In genomic region chr1:11749996-11750395, GRCh38 we compare ENCODE assay signal across 25 cellular contexts. TPM values are rescaled to one million over a fixed set of nuclear protein-coding genes. Genes with fewer than 3 reads are reported as not detected.
A peak's percentile ranks its signal among the peaks of the same experiment; 100 is the strongest.
DNase-seq lines count a peak whose midpoint lies in the region; FAIRE-seq and TF ChIP-seq lines count a peak whose summit lies in the region.
"Had no signal": no experiment of that assay in that cellular context is flagged by ENCODE, and none has a peak within 500 bp of the region (broad histone marks: within the 10 kb centered on the region; RNA-seq: fewer than 3 reads in every experiment).

No MANE protein-coding gene starts in this region.

- H3K9ac ChIP-seq in neuronal stem cell (ENCODE audit: low read depth, low read length, poor library complexity): no peak overlapping the region
- H3K9ac ChIP-seq in trophoblast cell (ENCODE audit: low read length): no peak overlapping the region
- H3K9ac ChIP-seq: GM23248 had no signal

- H2BK5ac ChIP-seq in neuronal stem cell (ENCODE audit: low read length) (peak overlapping the region; percentile 17), trophoblast cell (ENCODE audit: low read depth, low read length, poor library complexity) (no peak overlapping the region)

- H3K79me1 ChIP-seq in neuronal stem cell (ENCODE audit: low read depth, low read length) (peaks cover 4% of the 10 kb centered on the region), trophoblast cell (ENCODE audit: low read length) (no peaks in the 10 kb centered on the region)

- H3K4me2 ChIP-seq in neuronal stem cell (ENCODE audit: insufficient read depth, low read length, poor library complexity, severe bottlenecking) (no peak overlapping the region), trophoblast cell (ENCODE audit: low read length) (no peak overlapping the region)
- H3K4me2 ChIP-seq: A549 had no signal

- peaks cover 0 to 3% of the 10 kb centered on the region in 2 donors for H3K9me3 ChIP-seq in neuronal stem cell (replicated peaks in 1 of 2; ENCODE audit: control insufficient read depth in 2 of 2, insufficient read depth in 1 of 2, low read depth in 1 of 2, low read length in 2 of 2)
- no peaks in the 10 kb centered on the region for H3K9me3 ChIP-seq in trophoblast cell (ENCODE audit: insufficient read depth, low read depth, low read length)
- H3K9me3 ChIP-seq: A549; BE2C; BLaER1 treated with 17β-estradiol and CSF1 and Interleukin-3, amounts not matched to agents 10 nM and 100 nM had no signal

- H3K18ac ChIP-seq in neuronal stem cell (ENCODE audit: low read length): no peak overlapping the region
- H3K18ac ChIP-seq in trophoblast cell (ENCODE audit: low read length): no peak overlapping the region

- FAIRE-seq in H54 (lab: Jason Lieb, UNC): no peak
- FAIRE-seq: A549, GM12891, H1 had no signal

- H3K27ac ChIP-seq in neuronal stem cell (replicated peaks; ENCODE audit: low read length) (no peak overlapping the region), trophoblast cell (ENCODE audit: low read depth, low read length) (no peak overlapping the region)
- H3K27ac ChIP-seq: A549, GM23248 had no signal

- no peak for TF ChIP-seq POLR2A in H54 (IDR thresholded peaks at IDR 0.05; ENCODE audit: low read depth, low read length)

- H3K4me1 ChIP-seq in neuronal stem cell (ENCODE audit: control insufficient read depth in 2 of 2, insufficient read depth in 1 of 2, low read depth in 1 of 2, low read length in 2 of 2) (peaks cover 11 to 20% of the 10 kb centered on the region in 2 donors), trophoblast cell (ENCODE audit: control insufficient read depth in 1 of 2, insufficient read depth in 2 of 2, low read length in 2 of 2) (peaks cover 16 to 17% of the 10 kb centered on the region in 2 experiments)
- H3K4me1 ChIP-seq: A549, BE2C had no signal

- H2AFZ ChIP-seq in neuronal stem cell (ENCODE audit: low read length): no peak overlapping the region
- H2AFZ ChIP-seq in trophoblast cell (ENCODE audit: insufficient read depth, low read length, poor library complexity): no peak overlapping the region
- H2AFZ ChIP-seq: GM23248 had no signal

- WGBS in neuronal stem cell (ENCODE audit: extremely low coverage in 2 of 2, insufficient read length in 2 of 2, insufficient replicate concordance in 1 of 2), 2 donors: no CpG with 5 or more reads among the region's 15 CpGs
- no CpG with 5 or more reads among the region's 15 CpGs for WGBS in trophoblast cell (ENCODE audit: extremely low coverage, insufficient coverage, insufficient read length)

- no peak overlapping the region for H4K8ac ChIP-seq in neuronal stem cell (ENCODE audit: low read depth, low read length)
- no peak overlapping the region for H4K8ac ChIP-seq in trophoblast cell (ENCODE audit: low read depth, low read length)

- H3K4me3 ChIP-seq in H7 (ENCODE audit: insufficient read depth, low read depth, low read length) (no peak overlapping the region), neuronal stem cell (ENCODE audit: low read length in 2 of 2) (no peak overlapping the region), trophoblast cell (ENCODE audit: low read depth, low read length) (no peak overlapping the region)
- H3K4me3 ChIP-seq: A549; BLaER1 treated with 17β-estradiol and CSF1 and Interleukin-3, amounts not matched to agents 10 nM and 100 nM; GM23248 had no signal

- H2BK15ac ChIP-seq in neuronal stem cell (ENCODE audit: low read length): no peak overlapping the region

- H4K12ac ChIP-seq in trophoblast cell (ENCODE audit: low read depth, low read length): no peak overlapping the region

- H4K91ac ChIP-seq in neuronal stem cell (ENCODE audit: low read depth, low read length, poor library complexity) (no peak overlapping the region), trophoblast cell (ENCODE audit: low read depth, low read length) (no peak overlapping the region)

- H3K27me3 ChIP-seq in H7 (ENCODE audit: control insufficient read depth, insufficient read depth, low read length) (no peaks in the 10 kb centered on the region), neuronal stem cell (ENCODE audit: control insufficient read depth in 3 of 3, insufficient read depth in 3 of 3, low read depth in 1 of 3, low read length in 3 of 3) (no peaks in the 10 kb centered on the region), trophoblast cell (ENCODE audit: insufficient read depth, low read length) (no peaks in the 10 kb centered on the region)
- H3K27me3 ChIP-seq: BE2C; BLaER1 treated with 17β-estradiol and CSF1 and Interleukin-3, amounts not matched to agents 10 nM and 100 nM had no signal

- peaks cover 10% of the 10 kb centered on the region for H3K36me3 ChIP-seq in H7 (replicated peaks; ENCODE audit: control insufficient read depth, insufficient read depth, low read length)
- peaks cover 22 to 37% of the 10 kb centered on the region in 2 donors for H3K36me3 ChIP-seq in neuronal stem cell (replicated peaks in 1 of 2; ENCODE audit: control insufficient read depth in 2 of 2, insufficient read depth in 2 of 2, low read length in 2 of 2)
- H3K36me3 ChIP-seq in trophoblast cell (ENCODE audit: control insufficient read depth in 1 of 2, insufficient read depth in 2 of 2, low read length in 2 of 2): peaks cover 8 to 12% of the 10 kb centered on the region in 2 experiments
- H3K36me3 ChIP-seq: BE2C had no signal

- H3K14ac ChIP-seq in neuronal stem cell (ENCODE audit: low read length) (no peak overlapping the region), trophoblast cell (ENCODE audit: low read length) (no peak overlapping the region)

- H2AK5ac ChIP-seq in neuronal stem cell (ENCODE audit: low read depth, low read length) (no peak overlapping the region), trophoblast cell (ENCODE audit: low read length) (no peak overlapping the region)

- no peaks in the 10 kb centered on the region for H3K79me2 ChIP-seq in trophoblast cell (ENCODE audit: control insufficient read depth, insufficient read depth, low read length, poor library complexity)

- no peak overlapping the region for H3K4ac ChIP-seq in neuronal stem cell (ENCODE audit: low read length)
- H3K4ac ChIP-seq in trophoblast cell (ENCODE audit: low read depth, low read length): no peak overlapping the region

- DNase-seq in H7 (peak; percentile 41), islet precursor cell (peak; percentile 41), neuronal stem cell (ENCODE audit: low spot score) (no peak), trophoblast cell (peak; percentile 82 to 89), Kasumi-1 (lab: John Stamatoyannopoulos, UW) (no peak), NCI-H1092 (lab: John Stamatoyannopoulos, UW) (no peak), H54 (ENCODE audit: insufficient read length, low spot score) (no peak)
- DNase-seq: 8988T; ACHN; AML-193; BE2C; CD4-positive, alpha-beta T cell; CD8-positive, alpha-beta memory T cell; DMS53; DMS79 treated with DMSO at 0.1 percent for 48 hours; GF-D8; GM23248; HCEC 1CT had no signal

- H2BK120ac ChIP-seq in neuronal stem cell (ENCODE audit: low read depth, low read length) (no peak overlapping the region), trophoblast cell (ENCODE audit: insufficient read depth, low read length, poor library complexity) (no peak overlapping the region)

- H2BK12ac ChIP-seq in neuronal stem cell (ENCODE audit: low read length): no peak overlapping the region
- H2BK12ac ChIP-seq in trophoblast cell (ENCODE audit: low read length): no peak overlapping the region

- H3K23ac ChIP-seq in neuronal stem cell (ENCODE audit: low read depth, low read length, poor library complexity): no peak overlapping the region
- no peak overlapping the region for H3K23ac ChIP-seq in trophoblast cell (ENCODE audit: low read length)

RNA-seq across cellular contexts. Expression of gene C1orf167, which starts 12.0 kb away (rescaled TPM):
- total RNA-seq in H7 (2014; rRNA removed; shearing (Covaris generic)): 0.28 and 1.5 TPM in 2 replicates
- 0.77 TPM for polyA plus RNA-seq in neuronal stem cell (2013, experiment 1 of 2)
- 0.60 TPM for polyA plus RNA-seq in neuronal stem cell (2013, experiment 2 of 2)
- 0.10 TPM in 1 of 2 replicates, not detected in the other for polyA plus RNA-seq in trophoblast cell (2013)
- total RNA-seq: CD4-positive, alpha-beta T cell; CD8-positive, alpha-beta memory T cell; Daoy; G401; GM23248 had no signal
- polyA plus RNA-seq: A549, CD14-positive monocyte had no signal

RNA-seq across cellular contexts. Expression of gene AGTRAP, which starts 14.1 kb away (rescaled TPM):
- total RNA-seq in H7 (2014; rRNA removed; shearing (Covaris generic)): 162 and 166 TPM in 2 replicates
- polyA plus RNA-seq in neuronal stem cell (2013, experiment 1 of 2): 40.4 TPM
- 41.2 TPM for polyA plus RNA-seq in neuronal stem cell (2013, experiment 2 of 2)
- polyA plus RNA-seq in trophoblast cell (2013): 22.0 and 22.9 TPM in 2 replicates

RNA-seq across cellular contexts. Expression of gene MTHFR, which starts 55.8 kb away (rescaled TPM):
- total RNA-seq in H7 (2014; rRNA removed; shearing (Covaris generic)): 18.9 and 19.5 TPM in 2 replicates
- 7.3 TPM for polyA plus RNA-seq in neuronal stem cell (2013, experiment 1 of 2)
- polyA plus RNA-seq in neuronal stem cell (2013, experiment 2 of 2): 7.7 TPM
- 5.4 and 5.5 TPM in 2 replicates for polyA plus RNA-seq in trophoblast cell (2013)

RNA-seq across cellular contexts. Expression of gene CLCN6, which starts 56.0 kb away (rescaled TPM):
- 14.0 and 22.9 TPM in 2 replicates for total RNA-seq in H7 (2014; rRNA removed; shearing (Covaris generic))
- polyA plus RNA-seq in neuronal stem cell (2013, experiment 1 of 2): 18.0 TPM
- polyA plus RNA-seq in neuronal stem cell (2013, experiment 2 of 2): 18.2 TPM
- polyA plus RNA-seq in trophoblast cell (2013): 19.8 and 20.5 TPM in 2 replicates

RNA-seq across cellular contexts. Expression of gene DRAXIN, which starts 58.5 kb away (rescaled TPM):
- 52.4 and 60.1 TPM in 2 replicates for total RNA-seq in H7 (2014; rRNA removed; shearing (Covaris generic))
- 9.5 TPM for polyA plus RNA-seq in neuronal stem cell (2013, experiment 1 of 2)
- polyA plus RNA-seq in neuronal stem cell (2013, experiment 2 of 2): 9.7 TPM
- polyA plus RNA-seq in trophoblast cell (2013): 0.85 and 0.89 TPM in 2 replicates

Comparison
In these comparisons a context has a peak if more than half of its experiments do, and no peak if none do; other contexts are left out.
1. DNase-seq: peak in H7 (single experiment), islet precursor cell (single experiment) and trophoblast cell (2 of 2); none in neuronal stem cell (single experiment), Kasumi-1 (0 of 2), NCI-H1092 (single experiment) and H54 (single experiment).